In genomic region chr12:6092784-6093722, GRCh38 we compare ENCODE assay signal across 9 cellular contexts. TPM values are rescaled to one million over a fixed set of nuclear protein-coding genes. Genes with fewer than 3 reads are reported as not detected.
A peak's percentile ranks its signal among the peaks of the same experiment; 100 is the strongest.
DNase-seq lines count a peak whose midpoint lies in the region; ATAC-seq and TF ChIP-seq lines count a peak whose summit lies in the region.
"Had no signal": no experiment of that assay in that cellular context is flagged by ENCODE, and none has a peak within 500 bp of the region (broad histone marks: within the 10 kb centered on the region; RNA-seq: fewer than 3 reads in every experiment).

No MANE protein-coding gene starts in this region.

- peak in 1 of 6 experiments; percentile 4 for TF ChIP-seq CTCF in upper lobe of left lung (IDR thresholded peaks at IDR 0.05)

- no peak for TF ChIP-seq EP300 in upper lobe of left lung (IDR thresholded peaks at IDR 0.05)

- H3K36me3 ChIP-seq in upper lobe of left lung = peaks cover 0 to 45% (median 0%) of the 10 kb centered on the region in 4 donors

- ATAC-seq in upper lobe of left lung (ENCODE audit: low FRiP score in 2 of 2) (peak; percentile 70 to 92), HG02610 (IDR thresholded peaks at IDR 0.05; ENCODE audit: unreplicated experiment) (no peak), HG03469 (IDR thresholded peaks at IDR 0.05; ENCODE audit: unreplicated experiment) (no peak)

- no peaks in the 10 kb centered on the region for H3K27me3 ChIP-seq in upper lobe of left lung

- no peak overlapping the region for H3K4me3 ChIP-seq in upper lobe of left lung

- H3K27ac ChIP-seq in upper lobe of left lung = peak overlapping the region; percentile 52 to 77 (median 68)

- peak; percentile 28 for DNase-seq in NCI-H2196 (lab: John Stamatoyannopoulos, UW; ENCODE audit: unreplicated experiment)
- DNase-seq in NCI-H2196 treated with DMSO at 0.1 percent for 48 hours (lab: John Stamatoyannopoulos, UW; ENCODE audit: unreplicated experiment) = no peak
- peak; percentile 69 for DNase-seq in amniotic stem cell (lab: John Stamatoyannopoulos, UW)
- DNase-seq in islet precursor cell = peak; percentile 94
- DNase-seq in upper lobe of left lung = peak in 1 of 2 donors; percentile 89
- no peak for DNase-seq in activated naive CD4-positive, alpha-beta T cell treated with anti-CD3 and anti-CD28 coated beads, Interleukin-2, amount 50 U/mL, for 16 hours
- DNase-seq: NCI-H524 treated with DMSO at 0.1 percent for 48 hours had no signal

- no peak for TF ChIP-seq POLR2A in upper lobe of left lung (IDR thresholded peaks at IDR 0.05)

- no peaks in the 10 kb centered on the region for H3K9me3 ChIP-seq in upper lobe of left lung

- peaks cover 50 to 52% (median 51%) of the 10 kb centered on the region in 4 donors for H3K4me1 ChIP-seq in upper lobe of left lung

- 53 to 60% methylated on average over 3 to 9 of the region's 9 CpGs for WGBS in upper lobe of left lung, 2 donors

RNA-seq across cellular contexts. Expression of gene VWF, which starts 31.4 kb away (rescaled TPM):
- total RNA-seq in upper lobe of left lung = 100 to 1,000 TPM; 292 to 543 (median 360) TPM

Comparison
In these comparisons a context has a peak if more than half of its experiments do, and no peak if none do; other contexts are left out.
1. DNase-seq: peak in NCI-H2196 (single experiment), amniotic stem cell (single experiment) and islet precursor cell (single experiment); none in NCI-H2196 treated with DMSO at 0.1 percent for 48 hours (single experiment) and activated naive CD4-positive, alpha-beta T cell treated with anti-CD3 and anti-CD28 coated beads, Interleukin-2, amount 50 U/mL, for 16 hours (single experiment).
2. ATAC-seq: peak in upper lobe of left lung (2 of 2); none in HG02610 (single experiment) and HG03469 (single experiment).